ENCODE assay signal across 2 cellular contexts in genomic region chr10:79862269-79862668, GRCh38. TPM values are rescaled to one million over a fixed set of nuclear protein-coding genes. Genes with fewer than 3 reads are reported as not detected.
"Had no signal": no experiment of that assay in that cellular context is flagged by ENCODE, and none has a peak within 500 bp of the region (broad histone marks: within the 10 kb centered on the region; RNA-seq: fewer than 3 reads in every experiment).

No MANE protein-coding gene starts in this region.

RNA-seq across cellular contexts. Expression of gene NUTM2E, which starts 35.7 kb away (rescaled TPM):
- total RNA-seq: NCI-H460, Right ventricle myocardium superior had no signal
